In the genomic region with DNA sequence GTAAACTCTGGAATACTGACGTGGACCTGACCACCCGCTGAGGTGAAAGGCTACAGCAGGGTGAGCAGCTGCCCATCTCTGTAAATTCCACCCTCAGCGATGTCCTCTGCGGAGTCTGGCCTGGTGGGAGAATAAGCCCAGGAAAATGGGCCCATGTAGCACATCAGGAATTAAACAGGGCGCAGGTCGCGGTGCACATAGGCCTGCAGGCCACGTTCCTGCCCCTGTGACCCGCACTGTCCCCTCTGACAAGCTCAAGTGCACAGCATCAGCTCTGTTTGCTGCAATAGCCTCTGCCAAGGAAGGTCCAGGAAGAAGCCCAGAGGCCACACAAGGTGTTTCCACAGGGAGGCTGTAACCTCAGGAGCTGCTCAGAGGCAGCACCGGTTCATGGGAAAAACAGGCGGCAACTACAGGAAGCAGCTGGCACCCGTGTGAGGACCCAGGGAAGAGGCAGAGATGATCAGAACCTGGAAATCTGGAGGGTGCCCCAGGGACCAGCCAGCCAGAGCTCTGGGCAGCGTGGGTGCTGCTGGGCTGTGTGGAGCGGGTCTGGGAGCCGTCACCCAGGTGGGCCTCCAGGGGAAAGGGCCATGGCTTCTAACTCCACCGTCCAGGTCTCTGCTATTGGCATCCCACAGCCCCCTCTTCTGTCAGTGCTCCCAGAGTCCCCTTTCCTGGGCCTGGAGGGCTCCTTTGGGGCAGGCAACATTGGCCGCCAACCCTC, we compare ENCODE assay signal across 12 cellular contexts. TPM values are rescaled to one million over a fixed set of nuclear protein-coding genes. Genes with fewer than 3 reads are reported as not detected.
DNase-seq lines count a peak whose midpoint lies in the region; ATAC-seq and TF ChIP-seq lines count a peak whose summit lies in the region.
"Had no signal": no experiment of that assay in that cellular context is flagged by ENCODE, and none has a peak within 500 bp of the region (broad histone marks: within the 10 kb centered on the region; RNA-seq: fewer than 3 reads in every experiment).

No MANE protein-coding gene starts in this region.

- no peak for TF ChIP-seq POLR2A in esophagus squamous epithelium (IDR thresholded peaks at IDR 0.05)

- ATAC-seq in Panc1 (no peak), HG02981 (IDR thresholded peaks at IDR 0.05; ENCODE audit: unreplicated experiment) (no peak)

- no TSS peak for BruUV-seq in Panc1 (replicated peaks; lab: Mats Ljungman, UMichigan)

- peak overlapping the region; percentile 80 to 94 (median 84); a peak in 18 of 22 replicates for H3K9ac ChIP-seq in BLaER1 treated with 17β-estradiol and CSF1 and Interleukin-3, amounts not matched to agents 10 nM and 100 nM
- no peak overlapping the region for H3K9ac ChIP-seq in parathyroid adenoma

- in situ Hi-C loops in Panc1 (cut with HindIII; ENCODE audit: low pct_unique_long_range_greater_than_20kb, low sequenced_read_pairs) = no loop called here

- intact Hi-C loops in Panc1 (cut with micrococcal nuclease; ENCODE audit: unreplicated experiment) = loop anchor here (5.0 kb wide), 1 partner anchor 50 kb away; no protein-coding TSS in a partner anchor
- intact Hi-C loops in esophagus squamous epithelium (cut with DNase I) = no loop called here
- intact Hi-C loops in posterior vena cava (cut with DNase I) = loop anchor here (5.0 kb wide), 1 partner anchor 50 kb away; no protein-coding TSS in a partner anchor

- peak overlapping the region in 2 of 10 experiments; percentile 77 to 86; a peak in 1 of 20 replicates for H3K4me3 ChIP-seq in BLaER1 treated with 17β-estradiol and CSF1 and Interleukin-3, amounts not matched to agents 10 nM and 100 nM
- H3K4me3 ChIP-seq in Panc1 (ENCODE audit: low read depth in 2 of 2, low read length in 2 of 2) (no peak overlapping the region), esophagus squamous epithelium (no peak overlapping the region), parathyroid adenoma (ENCODE audit: low read depth, low read length) (no peak overlapping the region)

- H3K36me3 ChIP-seq in BLaER1 treated with 17β-estradiol and CSF1 and Interleukin-3, amounts not matched to agents 10 nM and 100 nM = peaks cover 0 to 10% (median 0%) of the 10 kb centered on the region in 11 experiments; a peak in 2 of 22 replicates
- H3K36me3 ChIP-seq in Panc1 (ENCODE audit: control insufficient read depth, insufficient read depth, low read length) (no peaks in the 10 kb centered on the region), esophagus squamous epithelium (no peaks in the 10 kb centered on the region), parathyroid adenoma (ENCODE audit: control insufficient read depth, insufficient read depth, low read length) (no peaks in the 10 kb centered on the region)

- H3K27ac ChIP-seq in BLaER1 treated with 17β-estradiol and CSF1 and Interleukin-3, amounts not matched to agents 10 nM and 100 nM = peak overlapping the region; percentile 73 to 88 (median 84); a peak in 21 of 22 replicates
- H3K27ac ChIP-seq in Panc1 (ENCODE audit: low read length) (peak overlapping the region; percentile 90), esophagus squamous epithelium (peak overlapping the region; percentile 57 to 93 (median 86)), parathyroid adenoma (peak overlapping the region; percentile 62)

- CTCF ChIA-PET in Panc1 (lab: Charles Lee) = interaction anchor here (0.7 to 1.2 kb wide), 4 partner anchors 15 to 141 kb away, joined by 3 to 4 read pairs (median 3); no protein-coding TSS in a partner anchor

- H3K79me2 ChIP-seq in parathyroid adenoma = no peaks in the 10 kb centered on the region

- peaks cover 57 to 76% (median 72%) of the 10 kb centered on the region in 10 experiments for H3K4me1 ChIP-seq in BLaER1 treated with 17β-estradiol and CSF1 and Interleukin-3, amounts not matched to agents 10 nM and 100 nM
- H3K4me1 ChIP-seq in Panc1 (ENCODE audit: control insufficient read depth, insufficient read depth, low read length) = peaks cover 46% of the 10 kb centered on the region
- peaks cover 12 to 60% (median 28%) of the 10 kb centered on the region in 3 donors for H3K4me1 ChIP-seq in esophagus squamous epithelium
- H3K4me1 ChIP-seq in parathyroid adenoma = peaks cover 9% of the 10 kb centered on the region

- H3K9me3 ChIP-seq in BLaER1 treated with 17β-estradiol and CSF1 and Interleukin-3, amounts not matched to agents 10 nM and 100 nM (replicated peaks in 1 of 11) = no peaks in the 10 kb centered on the region; a peak in 1 of 22 replicates
- no peaks in the 10 kb centered on the region for H3K9me3 ChIP-seq in Panc1 (ENCODE audit: control insufficient read depth, insufficient read depth, low read depth, low read length)
- no peaks in the 10 kb centered on the region for H3K9me3 ChIP-seq in esophagus squamous epithelium
- no peaks in the 10 kb centered on the region for H3K9me3 ChIP-seq in parathyroid adenoma (ENCODE audit: control insufficient read depth, low read length)

- no peaks in the 10 kb centered on the region; a peak in 1 of 22 replicates for H4K20me1 ChIP-seq in BLaER1 treated with 17β-estradiol and CSF1 and Interleukin-3, amounts not matched to agents 10 nM and 100 nM

- POLR2A ChIA-PET in Panc1 (lab: Charles Lee) = interaction anchor here (2.0 kb wide), 1 partner anchor 49 kb away, joined by 5 read pairs; no protein-coding TSS in a partner anchor

- peak overlapping the region; percentile 68 to 97 (median 95) for H3K4me2 ChIP-seq in BLaER1 treated with 17β-estradiol and CSF1 and Interleukin-3, amounts not matched to agents 10 nM and 100 nM
- no peak overlapping the region for H3K4me2 ChIP-seq in parathyroid adenoma (ENCODE audit: low read length)

- TF ChIP-seq CTCF in Panc1 (IDR thresholded peaks at IDR 0.05) (no peak), esophagus squamous epithelium (IDR thresholded peaks at IDR 0.05) (no peak), parathyroid adenoma (IDR thresholded peaks at IDR 0.05) (no peak)

- H2AFZ ChIP-seq in parathyroid adenoma = peak overlapping the region; percentile 38

- WGBS in esophagus squamous epithelium, 2 donors = 83 to 86% methylated on average over 3 to 8 of the region's 17 CpGs

- DNase-seq in Panc1 (ENCODE audit: low read depth, low spot score) = no peak
- no peak for DNase-seq in esophagus squamous epithelium (lab: John Stamatoyannopoulos, UW)
- DNase-seq in iPS-NIHi11 (ENCODE audit: low spot score) = no peak
- no peak for DNase-seq in OCI-M2 (lab: John Stamatoyannopoulos, UW; ENCODE audit: unreplicated experiment)
- no peak for DNase-seq in posterior vena cava (ENCODE audit: low spot score)
- DNase-seq: glutamatergic neuron, NCI-H2029, SHP77 had no signal

- no peaks in the 10 kb centered on the region for H3K27me3 ChIP-seq in BLaER1 treated with 17β-estradiol and CSF1 and Interleukin-3, amounts not matched to agents 10 nM and 100 nM
- H3K27me3 ChIP-seq in Panc1 (ENCODE audit: control insufficient read depth, insufficient read depth, low read length) = no peaks in the 10 kb centered on the region
- peaks cover 0 to 6% (median 0%) of the 10 kb centered on the region in 4 donors for H3K27me3 ChIP-seq in esophagus squamous epithelium
- H3K27me3 ChIP-seq in parathyroid adenoma (ENCODE audit: control insufficient read depth, insufficient read depth, low read length) = no peaks in the 10 kb centered on the region

RNA-seq across cellular contexts. Expression of gene IFITM2, which starts 0.8 kb away (rescaled TPM):
- total RNA-seq in Panc1 (2021; ENCODE audit: unreplicated experiment) = 183 TPM
- 402 TPM for polyA plus RNA-seq in Panc1 (2012; ENCODE audit: insufficient read length)
- total RNA-seq in esophagus squamous epithelium = 10 to 100 TPM; 14.4 to 67.5 (median 50.3) TPM
- total RNA-seq in posterior vena cava = 100 to 1,000 TPM; 647 to 724 TPM
- polyA plus RNA-seq: neural cell had no signal

RNA-seq across cellular contexts. Expression of gene IFITM1, which starts 7.0 kb away (rescaled TPM):
- total RNA-seq in Panc1 (2021; ENCODE audit: unreplicated experiment) (66.3 TPM), esophagus squamous epithelium (100 to 1,000 TPM in 1 of 4 donors, 10 to 100 TPM in 3; 26.3 to 133 (median 60.0) TPM), posterior vena cava (100 to 1,000 TPM; 205 to 275 TPM)
- 206 TPM for polyA plus RNA-seq in Panc1 (2012; ENCODE audit: insufficient read length)

RNA-seq across cellular contexts. Expression of gene IFITM5, which starts 7.5 kb away (rescaled TPM):
- not detected for total RNA-seq in Panc1 (2021; ENCODE audit: unreplicated experiment)
- 0.30 TPM for polyA plus RNA-seq in Panc1 (2012; ENCODE audit: insufficient read length)
- not detected for total RNA-seq in esophagus squamous epithelium
- not detected for total RNA-seq in posterior vena cava
- polyA plus RNA-seq: neural cell had no signal

RNA-seq across cellular contexts. Expression of gene IFITM3, which starts 13.9 kb away (rescaled TPM):
- total RNA-seq in Panc1 (2021; ENCODE audit: unreplicated experiment) (614 TPM), esophagus squamous epithelium (100 to 1,000 TPM in 2 of 4 donors, 10 to 100 TPM in 2; 45.3 to 159 (median 113) TPM), posterior vena cava (1,000 to 10,000 TPM; 1,080 to 1,276 TPM)
- 1,322 TPM for polyA plus RNA-seq in Panc1 (2012; ENCODE audit: insufficient read length)
- polyA plus RNA-seq: neural cell had no signal

RNA-seq across cellular contexts. Expression of gene PGGHG, which starts 17.9 kb away (rescaled TPM):
- total RNA-seq in Panc1 (2021; ENCODE audit: unreplicated experiment) (115 TPM), esophagus squamous epithelium (10 to 100 TPM in 1 of 4 donors, 1 to 10 TPM in 3; 5.3 to 15.3 (median 5.9) TPM), posterior vena cava (10 to 100 TPM; 18.8 to 20.7 TPM)
- polyA plus RNA-seq in Panc1 (2012; ENCODE audit: insufficient read length) = 129 TPM
